ENCODE assay signal across 33 cellular contexts in the genomic region with DNA sequence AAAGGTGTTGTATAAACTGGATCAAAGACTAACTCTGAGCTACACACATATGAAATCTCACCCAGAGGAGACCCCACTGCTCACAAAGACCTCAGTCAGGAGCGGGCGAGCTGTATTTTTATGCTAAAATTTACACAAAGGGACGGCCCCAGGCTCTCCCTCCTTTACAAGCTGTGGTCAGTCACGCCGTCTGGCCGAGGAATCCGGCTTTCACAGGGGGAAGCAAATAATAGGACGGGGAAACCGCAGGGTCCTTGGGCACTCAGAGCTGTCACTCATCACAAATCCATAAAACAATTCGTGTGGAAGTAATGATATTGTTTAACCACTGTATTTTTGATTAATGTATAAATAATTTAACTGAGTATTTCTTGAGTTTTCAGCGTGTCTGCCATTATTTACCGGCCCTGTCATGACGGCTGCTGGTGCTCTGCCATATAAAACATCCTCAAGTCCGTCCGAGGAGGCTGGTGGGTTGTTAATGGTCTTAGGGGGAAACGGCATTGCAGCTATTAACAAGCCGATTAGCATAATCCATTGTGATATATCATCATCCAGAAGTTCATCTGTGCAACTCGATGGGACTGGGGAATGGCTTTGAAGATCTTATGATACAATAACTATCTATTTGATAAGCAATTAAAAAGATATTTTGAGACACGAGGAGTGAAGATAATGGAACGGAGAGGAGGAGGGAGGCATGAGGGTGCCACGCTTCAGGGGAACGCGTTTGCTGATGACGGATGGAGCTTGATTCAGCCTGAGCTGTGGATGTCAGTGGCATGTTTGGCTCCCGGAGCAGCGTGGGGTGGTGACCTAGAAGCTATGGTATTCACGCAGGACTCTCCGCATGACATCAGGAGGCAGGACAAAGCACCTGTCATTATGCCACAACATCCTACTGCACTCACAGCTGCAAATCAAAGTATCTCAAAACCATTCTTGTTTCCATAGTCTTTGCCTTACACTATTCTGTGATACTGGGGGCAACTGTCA.
DNase-seq lines count a peak whose midpoint lies in the region; ATAC-seq, FAIRE-seq and TF ChIP-seq lines count a peak whose summit lies in the region.
"Had no signal": no experiment of that assay in that cellular context is flagged by ENCODE, and none has a peak within 500 bp of the region (broad histone marks: within the 10 kb centered on the region; RNA-seq: fewer than 3 reads in every experiment).

No MANE protein-coding gene starts in this region.

- H3K27me3 Mint-ChIP-seq in endodermal cell (ENCODE audit: insufficient read depth), result peaks cover 10% of the 10 kb centered on the region
- H3K27me3 Mint-ChIP-seq: stimulated activated memory B cell treated with anti-CD40 and anti-IgM and Interleukin-4, amounts not matched to agents 10 μg/mL and 1 μg/mL and 100 μg/mL, for 72 hours had no signal

- H3K4me3 Mint-ChIP-seq in endodermal cell, result no peak overlapping the region
- H3K4me3 Mint-ChIP-seq: activated CD8-positive, alpha-beta T cell treated with anti-CD3 and anti-CD28 coated beads for 36 hours; activated T-cell treated with anti-CD3 and anti-CD28 coated beads, Interleukin-2, amount 50 U/mL, for 24 hours; stimulated activated memory B cell treated with anti-CD40 and anti-IgM and Interleukin-4, amounts not matched to agents 10 μg/mL and 1 μg/mL and 100 μg/mL, for 72 hours had no signal

- H3K27ac Mint-ChIP-seq in endodermal cell, result no peak overlapping the region
- H3K27ac Mint-ChIP-seq: activated CD8-positive, alpha-beta T cell treated with anti-CD3 and anti-CD28 coated beads for 36 hours; activated T-cell treated with anti-CD3 and anti-CD28 coated beads, Interleukin-2, amount 50 U/mL, for 24 hours; stimulated activated memory B cell treated with anti-CD40 and anti-IgM and Interleukin-4, amounts not matched to agents 10 μg/mL and 1 μg/mL and 100 μg/mL, for 72 hours had no signal

- TF ChIP-seq EP300 in A549 (IDR thresholded peaks at IDR 0.05) (no peak), neural cell (conservative IDR thresholded peaks at IDR 0.05; ENCODE audit: poor library complexity, severe bottlenecking) (no peak)

- H3K27ac ChIP-seq in A549 (no peak overlapping the region), endodermal cell (ENCODE audit: low read depth, low read length) (peak overlapping the region; percentile 64), neural cell (ENCODE audit: low read length) (no peak overlapping the region), upper lobe of right lung (no peak overlapping the region)
- H3K27ac ChIP-seq: BLaER1, gastroesophageal sphincter, Peyer's patch, suprapubic skin, uterus had no signal

- H3K4me1 ChIP-seq in A549 (0 out of 3 replicates have a peak, but pooled peaks cover 2% of the 10 kb centered on the region), endodermal cell (ENCODE audit: control insufficient read depth, insufficient read depth, low read length) (no peaks in the 10 kb centered on the region), upper lobe of right lung (no peaks in the 10 kb centered on the region)
- H3K4me1 ChIP-seq: BLaER1, Caco-2, gastroesophageal sphincter, Peyer's patch, suprapubic skin, uterus had no signal

- no peak overlapping the region for H2AFZ ChIP-seq in neural cell (ENCODE audit: low read depth, low read length)

- H3K9me3 ChIP-seq in A549, result no peaks in the 10 kb centered on the region
- no peaks in the 10 kb centered on the region for H3K9me3 ChIP-seq in endodermal cell (ENCODE audit: control insufficient read depth, low read length)
- H3K9me3 ChIP-seq in neural cell (ENCODE audit: low read length), result no peaks in the 10 kb centered on the region
- H3K9me3 ChIP-seq in upper lobe of right lung, result no peaks in the 10 kb centered on the region
- H3K9me3 ChIP-seq: BLaER1, Caco-2, gastroesophageal sphincter, Peyer's patch, uterus had no signal

- H3K4me3 ChIP-seq in A549 (no peak overlapping the region), endodermal cell (ENCODE audit: low read length) (no peak overlapping the region), neural cell (ENCODE audit: low read length) (peak overlapping the region; percentile 25), upper lobe of right lung (no peak overlapping the region)
- H3K4me3 ChIP-seq: BLaER1, gastroesophageal sphincter, Peyer's patch, suprapubic skin, uterus had no signal

- H3K79me2 ChIP-seq in neural cell (replicated peaks; ENCODE audit: insufficient read depth, low read length), result no peaks in the 10 kb centered on the region

- no peak overlapping the region for H3K9ac ChIP-seq in endodermal cell (ENCODE audit: extremely low read depth, low read length, poor library complexity, severe bottlenecking)
- H3K9ac ChIP-seq in neural cell (ENCODE audit: low read length), result no peak overlapping the region
- H3K9ac ChIP-seq: BLaER1 had no signal

- CTCF ChIA-PET in A549 (lab: Yijun Ruan, JAX), result no interaction called here

- FAIRE-seq in A549 (lab: Jason Lieb, UNC) (no peak), HTR-8/SVneo (lab: Jason Lieb, UNC) (peak; percentile 64)
- FAIRE-seq: bronchial epithelial cell, TTC549 had no signal

- H3K27me3 ChIP-seq in endodermal cell (ENCODE audit: control insufficient read depth, insufficient read depth, low read length, poor library complexity, severe bottlenecking) (peaks cover 7% of the 10 kb centered on the region), neural cell (ENCODE audit: insufficient read depth, low read depth, low read length) (no peaks in the 10 kb centered on the region), upper lobe of right lung (peaks cover 5% of the 10 kb centered on the region)
- H3K27me3 ChIP-seq: BLaER1, Peyer's patch, suprapubic skin, uterus had no signal

- POLR2A ChIA-PET in A549 (lab: Yijun Ruan, JAX), result no interaction called here

- ATAC-seq in A549 (peak; percentile 25 to 54; a peak in 3 of 6 replicates), upper lobe of right lung (no peak)
- ATAC-seq: activated CD8-positive, alpha-beta T cell treated with anti-CD3 and anti-CD28 coated beads for 36 hours; gastroesophageal sphincter; HCT116; stimulated activated memory B cell treated with anti-CD40 and anti-IgM and Interleukin-4, amounts not matched to agents 10 μg/mL and 1 μg/mL and 100 μg/mL, for 72 hours had no signal

- H3K9me2 ChIP-seq in neural cell (ENCODE audit: insufficient read depth, low read length), result no peaks in the 10 kb centered on the region

- no peaks in the 10 kb centered on the region for H3K9me3 Mint-ChIP-seq in endodermal cell
- H3K9me3 Mint-ChIP-seq: activated CD8-positive, alpha-beta T cell treated with anti-CD3 and anti-CD28 coated beads for 36 hours had no signal

- 22% methylated on average over 28 of the region's 28 CpGs for WGBS in A549 (ENCODE audit: missing lambda C conversion rate)
- WGBS in endodermal cell (ENCODE audit: insufficient coverage in 1 of 2, insufficient read length in 1 of 2), 2 experiments, result 34 to 36% methylated on average over 10 to 27 of the region's 28 CpGs

- TF ChIP-seq RAD21 in A549 (conservative IDR thresholded peaks at IDR 0.05 in 1 of 2, IDR thresholded peaks at IDR 0.05 in 1 of 2) (no peak), neural cell (conservative IDR thresholded peaks at IDR 0.05) (no peak)

- DNase-seq in A549 (ENCODE audit: low read depth in 1 of 2, low spot score in 1 of 2), result no peak
- DNase-seq in HTR-8/SVneo (ENCODE audit: insufficient read length, low spot score), result no peak
- no peak for DNase-seq in endodermal cell
- DNase-seq in anterior cingulate cortex (lab: John Stamatoyannopoulos, UW), result no peak
- no peak for DNase-seq in upper lobe of right lung
- no peak for DNase-seq in GM19240 (ENCODE audit: insufficient read length, low spot score)
- DNase-seq in activated T-cell treated with anti-CD3 and anti-CD28 coated beads for 4 hours, result no peak
- DNase-seq: activated CD4-positive, CD25-positive, alpha-beta regulatory T cell treated with anti-CD3 and anti-CD28 coated beads, Interleukin-2, amount 50 U/mL, for 72 hours; activated CD8-positive, alpha-beta T cell treated with anti-CD3 and anti-CD28 coated beads for 36 hours; activated naive CD4-positive, alpha-beta T cell; activated T-cell treated with anti-CD3 and anti-CD28 coated beads, Interleukin-2, amount 50 U/mL, for 24 hours; Caco-2; cortex of kidney; DMS79; KBM-7; mammary epithelial cell; MM.1S; NCI-H1417 treated with DMSO at 0.1 percent for 48 hours; NCI-H2107; NCI-H446; NK-92 treated with Interleukin-12 subunit alpha and Interleukin-12 subunit beta, amount 100 ng/mL, for 24 hours; Peyer's patch; SIG-M5; stimulated activated CD4-positive, alpha-beta T cell treated with anti-CD3 and anti-CD28 coated beads, Interleukin-4, amount 100 ng/mL, for 1 hour; uterus had no signal

- TF ChIP-seq CTCF in A549 (IDR thresholded peaks at IDR 0.05) (no peak), endodermal cell (conservative IDR thresholded peaks at IDR 0.05) (no peak), neural cell (IDR thresholded peaks at IDR 0.05; ENCODE audit: poor library complexity, severe bottlenecking) (no peak), upper lobe of right lung (IDR thresholded peaks at IDR 0.05) (no peak)

- no peaks in the 10 kb centered on the region for H3K36me3 Mint-ChIP-seq in endodermal cell (ENCODE audit: low read depth)
- H3K36me3 Mint-ChIP-seq: stimulated activated memory B cell treated with anti-CD40 and anti-IgM and Interleukin-4, amounts not matched to agents 10 μg/mL and 1 μg/mL and 100 μg/mL, for 72 hours had no signal

- H3K36me3 ChIP-seq in endodermal cell (ENCODE audit: control insufficient read depth, insufficient read depth, low read length) (no peaks in the 10 kb centered on the region), neural cell (ENCODE audit: insufficient read depth, low read length) (no peaks in the 10 kb centered on the region), upper lobe of right lung (no peaks in the 10 kb centered on the region)
- H3K36me3 ChIP-seq: BLaER1, gastroesophageal sphincter, Peyer's patch, suprapubic skin, uterus had no signal

- no peaks in the 10 kb centered on the region for H3F3A ChIP-seq in neural cell (ENCODE audit: insufficient read depth, low read length, poor library complexity, severe bottlenecking)

- peaks cover 2% of the 10 kb centered on the region for H3K4me1 Mint-ChIP-seq in endodermal cell
- H3K4me1 Mint-ChIP-seq: stimulated activated memory B cell treated with anti-CD40 and anti-IgM and Interleukin-4, amounts not matched to agents 10 μg/mL and 1 μg/mL and 100 μg/mL, for 72 hours had no signal

- no peaks in the 10 kb centered on the region for H4K20me1 ChIP-seq in neural cell (ENCODE audit: insufficient read depth)
- H4K20me1 ChIP-seq: BLaER1 had no signal

- TF ChIP-seq POLR2A in A549 (IDR thresholded peaks at IDR 0.05; ENCODE audit: low read length), result no peak

- intact Hi-C loops in upper lobe of right lung (cut with DNase I), result no loop called here

- H3K4me2 ChIP-seq in A549, result peak overlapping the region; percentile 23; the same call in 1 of the 3 replicates
- peak overlapping the region; percentile 3 for H3K4me2 ChIP-seq in neural cell (ENCODE audit: low read length)
- H3K4me2 ChIP-seq: BLaER1 had no signal

TF ChIP-seq in A549, 52 proteins besides CTCF, POLR2A, EP300 and RAD21 (continues in another document):
- TF ChIP-seq JUNB (IDR thresholded peaks at IDR 0.05) (no peak), ESRRA (IDR thresholded peaks at IDR 0.05; ENCODE audit: borderline replicate concordance, low read length) (no peak), JUN (IDR thresholded peaks at IDR 0.05) (no peak)

TF ChIP-seq in neural cell, 6 proteins besides CTCF, POLR2A, EP300 and RAD21 (continues in another document):
- no peak for TF ChIP-seq POLR2AphosphoS5 (IDR thresholded peaks at IDR 0.05)
